ENCODE assay signal across 8 cellular contexts in the genomic region with DNA sequence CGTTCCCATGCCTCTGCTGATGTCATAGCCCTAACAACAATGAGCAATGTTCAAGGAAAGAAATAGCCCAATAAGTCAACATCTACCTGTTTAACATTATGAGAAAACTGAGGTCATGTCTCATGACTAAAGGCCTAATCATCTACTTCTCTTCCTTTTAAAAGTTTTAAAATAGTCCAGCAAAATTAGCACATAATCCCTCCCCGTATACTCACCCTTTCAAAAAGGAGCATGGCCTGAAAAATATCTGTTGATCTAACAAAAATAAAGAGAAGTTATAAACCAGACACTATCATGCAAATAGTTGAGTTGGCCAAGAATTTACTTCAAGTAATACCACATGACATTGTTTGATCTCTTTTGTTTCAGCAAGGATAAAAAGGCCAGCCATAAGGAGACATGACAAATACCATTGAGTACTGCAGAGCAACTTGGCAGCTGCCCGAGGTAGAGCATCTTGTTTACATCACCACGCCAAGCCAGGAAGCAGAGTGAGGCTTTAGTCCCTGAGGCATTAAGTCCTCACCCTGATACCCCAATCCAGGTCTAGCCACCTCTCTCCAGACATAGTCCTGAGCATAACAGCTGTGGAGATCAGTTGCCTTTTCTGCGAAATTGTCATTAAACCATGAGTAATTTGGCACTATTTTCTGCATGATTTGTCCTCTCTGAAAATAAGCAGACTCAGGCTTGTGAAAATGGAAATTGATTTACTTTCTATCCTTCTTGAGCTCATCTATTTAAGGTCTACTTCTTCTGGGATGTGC.
DNase-seq lines count a peak whose midpoint lies in the region; ATAC-seq, FAIRE-seq and TF ChIP-seq lines count a peak whose summit lies in the region.

No MANE protein-coding gene starts in this region.

- H3K9ac ChIP-seq in keratinocyte (ENCODE audit: control insufficient read depth, extremely low read depth, insufficient read depth, low read length), result peak overlapping the region; percentile 45

- no TSS peak for BruUV-seq in OCI-LY7 (replicated peaks; lab: Mats Ljungman, UMichigan)

- ATAC-seq in Right ventricle myocardium inferior (peak; percentile 62), HG03039 (IDR thresholded peaks at IDR 0.05; ENCODE audit: unreplicated experiment) (no peak)

- H4K20me1 ChIP-seq in keratinocyte (ENCODE audit: control insufficient read depth, extremely low read depth, insufficient read depth, low read length) (no peaks in the 10 kb centered on the region), OCI-LY7 (ENCODE audit: insufficient read depth, low read length) (no peaks in the 10 kb centered on the region)

- H3K79me2 ChIP-seq in keratinocyte (ENCODE audit: control insufficient read depth, insufficient read depth, low read length), result no peaks in the 10 kb centered on the region
- no peaks in the 10 kb centered on the region for H3K79me2 ChIP-seq in OCI-LY7 (ENCODE audit: insufficient read depth, low read depth, low read length)

- H3K9me3 ChIP-seq in ascending aorta (no peaks in the 10 kb centered on the region), keratinocyte (ENCODE audit: control insufficient read depth, low read depth, low read length) (no peaks in the 10 kb centered on the region), vagina (no peaks in the 10 kb centered on the region), OCI-LY7 (ENCODE audit: low read length) (no peaks in the 10 kb centered on the region)

- POLR2A ChIA-PET in OCI-LY7 (lab: Charles Lee), result interaction anchor here (0.6 to 0.7 kb wide), 2 partner anchors 185 to 1196 kb away, joined by 3 to 11 read pairs; no protein-coding TSS in a partner anchor

- H3K4me2 ChIP-seq in keratinocyte (ENCODE audit: control insufficient read depth, extremely low read depth, insufficient read depth, low read depth, low read length) (peak overlapping the region; percentile 50), OCI-LY7 (ENCODE audit: low read length) (no peak overlapping the region)

- FAIRE-seq in keratinocyte (lab: Jason Lieb, UNC), result peak; percentile 80

- H3K27ac ChIP-seq in ascending aorta (peak overlapping the region; percentile 83 to 90), keratinocyte (ENCODE audit: control insufficient read depth, insufficient read depth, low read length) (peak overlapping the region; percentile 84), vagina (peak overlapping the region; percentile 27), OCI-LY7 (ENCODE audit: low read depth, low read length, poor library complexity, severe bottlenecking) (no peak overlapping the region)

- CTCF ChIA-PET in OCI-LY7 (lab: Charles Lee; ENCODE audit: unreplicated experiment), result no interaction called here

- H3K4me1 ChIP-seq in ascending aorta (peaks cover 0 to 12% of the 10 kb centered on the region in 2 donors), keratinocyte (ENCODE audit: control insufficient read depth, extremely low read depth, insufficient read depth, low read length) (peaks cover 36% of the 10 kb centered on the region), vagina (peaks cover 4% of the 10 kb centered on the region), OCI-LY7 (ENCODE audit: insufficient read depth, low read length, poor library complexity, severe bottlenecking) (no peaks in the 10 kb centered on the region)

- H2AFZ ChIP-seq in keratinocyte (ENCODE audit: control insufficient read depth, low read length) (peak overlapping the region; percentile 68), OCI-LY7 (ENCODE audit: low read length) (no peak overlapping the region)

- dilution Hi-C loops in keratinocyte (cut with MboI; ENCODE audit: extremely low pct_ligation_motif_present, low sequenced_read_pairs), result no loop called here

- no peaks in the 10 kb centered on the region for H3K9me1 ChIP-seq in keratinocyte (ENCODE audit: control insufficient read depth, extremely low read depth, insufficient read depth, low read length)

- H3K9me2 ChIP-seq in OCI-LY7 (ENCODE audit: insufficient read depth, low read length), result no peaks in the 10 kb centered on the region

- no peak for DNase-seq in Right ventricle myocardium inferior (ENCODE audit: missing footprints)
- DNase-seq in cardiac septum (ENCODE audit: low spot score), result no peak
- DNase-seq in ascending aorta (ENCODE audit: low spot score in 2 of 2), result peak in 1 of 2 donors; percentile 64
- no peak for DNase-seq in keratinocyte (ENCODE audit: low read depth, low spot score)
- DNase-seq in vagina (ENCODE audit: extremely low spot score in 2 of 2), result no peak
- no peak for DNase-seq in OCI-LY7 (ENCODE audit: low spot score)
- DNase-seq in iPS-NIHi7 (ENCODE audit: extremely low spot score), result no peak

- intact Hi-C loops in Right ventricle myocardium inferior (cut with DNase I) (no loop called here), cardiac septum (cut with DNase I) (no loop called here), ascending aorta (cut with DNase I) (loop anchor here (5.0 to 10.0 kb wide), 9 partner anchors 63 to 1193 kb away; a partner anchor contains a TSS), vagina (cut with DNase I) (no loop called here), OCI-LY7 (cut with micrococcal nuclease; ENCODE audit: unreplicated experiment) (no loop called here)

- H3K27me3 ChIP-seq in ascending aorta (no peaks in the 10 kb centered on the region), keratinocyte (ENCODE audit: control insufficient read depth, extremely low read depth, insufficient read depth, low read length) (no peaks in the 10 kb centered on the region), vagina (no peaks in the 10 kb centered on the region)

- no peak for TF ChIP-seq POLR2A in vagina (IDR thresholded peaks at IDR 0.05)

- H3K36me3 ChIP-seq in ascending aorta (no peaks in the 10 kb centered on the region), keratinocyte (ENCODE audit: control insufficient read depth in 2 of 2, extremely low read depth in 1 of 2, insufficient read depth in 2 of 2, low read length in 2 of 2) (no peaks in the 10 kb centered on the region), vagina (no peaks in the 10 kb centered on the region), OCI-LY7 (ENCODE audit: insufficient read depth, low read length) (no peaks in the 10 kb centered on the region)

- TF ChIP-seq CTCF in ascending aorta (IDR thresholded peaks at IDR 0.05), result no peak
- no peak for TF ChIP-seq CTCF in keratinocyte (optimal IDR thresholded peaks at IDR 0.05 in 1 of 3, IDR thresholded peaks at IDR 0.05 in 1 of 3, conservative IDR thresholded peaks at IDR 0.05 in 1 of 3; ENCODE audit: extremely low read depth in 1 of 3, insufficient read depth in 2 of 3, low read length in 3 of 3)
- no peak for TF ChIP-seq CTCF in vagina (IDR thresholded peaks at IDR 0.05)
- TF ChIP-seq CTCF in OCI-LY7 (conservative IDR thresholded peaks at IDR 0.05; ENCODE audit: low read length), result no peak

- H3K4me3 ChIP-seq in ascending aorta (no peak overlapping the region), keratinocyte (ENCODE audit: control insufficient read depth in 2 of 3, extremely low read depth in 1 of 3, insufficient read depth in 2 of 3, low read depth in 1 of 3, low read length in 3 of 3) (no peak overlapping the region), vagina (no peak overlapping the region), OCI-LY7 (ENCODE audit: low read depth, low read length, poor library complexity, severe bottlenecking) (no peak overlapping the region)
